1 cellular context compared by ENCODE assay signal in genomic region chr2:85269959-85270358, GRCh38.
TF ChIP-seq lines count a peak whose summit lies in the region.

No MANE protein-coding gene starts in this region.

TF ChIP-seq in HepG2, 621 proteins besides CTCF, POLR2A, EP300 and RAD21 (continued from another document):
- TF ChIP-seq SNRNP70 (IDR thresholded peaks at IDR 0.05; ENCODE audit: low read depth, low read length): no peak
- TF ChIP-seq, protein P1, sequence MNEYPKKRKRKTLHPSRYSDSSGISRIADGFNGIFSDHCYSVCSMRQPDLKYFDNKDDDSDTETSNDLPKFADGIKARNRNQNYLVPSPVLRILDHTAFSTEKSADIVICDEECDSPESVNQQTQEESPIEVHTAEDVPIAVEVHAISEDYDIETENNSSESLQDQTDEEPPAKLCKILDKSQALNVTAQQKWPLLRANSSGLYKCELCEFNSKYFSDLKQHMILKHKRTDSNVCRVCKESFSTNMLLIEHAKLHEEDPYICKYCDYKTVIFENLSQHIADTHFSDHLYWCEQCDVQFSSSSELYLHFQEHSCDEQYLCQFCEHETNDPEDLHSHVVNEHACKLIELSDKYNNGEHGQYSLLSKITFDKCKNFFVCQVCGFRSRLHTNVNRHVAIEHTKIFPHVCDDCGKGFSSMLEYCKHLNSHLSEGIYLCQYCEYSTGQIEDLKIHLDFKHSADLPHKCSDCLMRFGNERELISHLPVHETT (CRISPR knock-in tag; conservative IDR thresholded peaks at IDR 0.05): no peak
- no peak for TF ChIP-seq ZNF841 (CRISPR knock-in tag; IDR thresholded peaks at IDR 0.05; ENCODE audit: borderline replicate concordance)
- TF ChIP-seq HDAC1 (CRISPR knock-in tag; IDR thresholded peaks at IDR 0.05): 0 out of 2 replicates have a peak, but pooled peaks have one; percentile 24
- peak; percentile 73; the same call in 1 of the 2 replicates for TF ChIP-seq ETV5 (CRISPR knock-in tag; IDR thresholded peaks at IDR 0.05; ENCODE audit: borderline replicate concordance)
- TF ChIP-seq ZEB1 (IDR thresholded peaks at IDR 0.05; ENCODE audit: insufficient replicate concordance, low read depth): peak; percentile 45
- no peak for TF ChIP-seq XRCC5 (optimal IDR thresholded peaks at IDR 0.05; ENCODE audit: low read length)
- TF ChIP-seq PRMT3 (CRISPR knock-in tag; IDR thresholded peaks at IDR 0.05; ENCODE audit: borderline replicate concordance, low read depth): no peak
- TF ChIP-seq, protein P2, sequence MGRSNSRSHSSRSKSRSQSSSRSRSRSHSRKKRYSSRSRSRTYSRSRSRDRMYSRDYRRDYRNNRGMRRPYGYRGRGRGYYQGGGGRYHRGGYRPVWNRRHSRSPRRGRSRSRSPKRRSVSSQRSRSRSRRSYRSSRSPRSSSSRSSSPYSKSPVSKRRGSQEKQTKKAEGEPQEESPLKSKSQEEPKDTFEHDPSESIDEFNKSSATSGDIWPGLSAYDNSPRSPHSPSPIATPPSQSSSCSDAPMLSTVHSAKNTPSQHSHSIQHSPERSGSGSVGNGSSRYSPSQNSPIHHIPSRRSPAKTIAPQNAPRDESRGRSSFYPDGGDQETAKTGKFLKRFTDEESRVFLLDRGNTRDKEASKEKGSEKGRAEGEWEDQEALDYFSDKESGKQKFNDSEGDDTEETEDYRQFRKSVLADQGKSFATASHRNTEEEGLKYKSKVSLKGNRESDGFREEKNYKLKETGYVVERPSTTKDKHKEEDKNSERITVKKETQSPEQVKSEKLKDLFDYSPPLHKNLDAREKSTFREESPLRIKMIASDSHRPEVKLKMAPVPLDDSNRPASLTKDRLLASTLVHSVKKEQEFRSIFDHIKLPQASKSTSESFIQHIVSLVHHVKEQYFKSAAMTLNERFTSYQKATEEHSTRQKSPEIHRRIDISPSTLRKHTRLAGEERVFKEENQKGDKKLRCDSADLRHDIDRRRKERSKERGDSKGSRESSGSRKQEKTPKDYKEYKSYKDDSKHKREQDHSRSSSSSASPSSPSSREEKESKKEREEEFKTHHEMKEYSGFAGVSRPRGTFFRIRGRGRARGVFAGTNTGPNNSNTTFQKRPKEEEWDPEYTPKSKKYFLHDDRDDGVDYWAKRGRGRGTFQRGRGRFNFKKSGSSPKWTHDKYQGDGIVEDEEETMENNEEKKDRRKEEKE (IDR thresholded peaks at IDR 0.05): no peak
- no peak for TF ChIP-seq SKIL (CRISPR knock-in tag; IDR thresholded peaks at IDR 0.05; ENCODE audit: borderline replicate concordance)
- TF ChIP-seq MXD1 (CRISPR knock-in tag; IDR thresholded peaks at IDR 0.05): no peak
- no peak for TF ChIP-seq SIX1 (CRISPR knock-in tag; IDR thresholded peaks at IDR 0.05; ENCODE audit: borderline replicate concordance)
- no peak for TF ChIP-seq DNMT1 (CRISPR knock-in tag; IDR thresholded peaks at IDR 0.05)
- TF ChIP-seq ZNF589 (CRISPR knock-in tag; conservative IDR thresholded peaks at IDR 0.05): no peak
- TF ChIP-seq ZNF510 (CRISPR knock-in tag; IDR thresholded peaks at IDR 0.05; ENCODE audit: low read depth): no peak
- TF ChIP-seq SMARCE1 (IDR thresholded peaks at IDR 0.05; ENCODE audit: borderline replicate concordance): no peak
- TF ChIP-seq NFE2L2 (IDR thresholded peaks at IDR 0.05; ENCODE audit: low read length): no peak
